In genomic region chr1:31934251-31934650, GRCh38 we compare ENCODE assay signal across 12 cellular contexts. TPM values are rescaled to one million over a fixed set of nuclear protein-coding genes. Genes with fewer than 3 reads are reported as not detected.
DNase-seq lines count a peak whose midpoint lies in the region; ATAC-seq lines count a peak whose summit lies in the region.
"Had no signal": no experiment of that assay in that cellular context is flagged by ENCODE, and none has a peak within 500 bp of the region (broad histone marks: within the 10 kb centered on the region; RNA-seq: fewer than 3 reads in every experiment).

No MANE protein-coding gene starts in this region.

- peak overlapping the region in 1 of 11 experiments; percentile 14; a peak in 1 of 22 replicates for H3K27ac ChIP-seq in BLaER1 treated with 17β-estradiol and CSF1 and Interleukin-3, amounts not matched to agents 10 nM and 100 nM

- no peak for DNase-seq in activated naive CD8-positive, alpha-beta T cell treated with anti-CD3 and anti-CD28 coated beads, Interleukin-2, amount 50 U/mL, for 24 hours
- DNase-seq in natural killer cell treated with Interleukin-12 subunit alpha and Interleukin-12 subunit beta and Interleukin-15 and Interleukin-18, amount 100 ng/mL, for 72 hours (ENCODE audit: low spot score), result no peak
- DNase-seq in A172 (ENCODE audit: low spot score) (no peak), NCI-H2107 (lab: John Stamatoyannopoulos, UW) (no peak), NOMO-1 treated with DMSO at 0.1 percent for 48 hours (lab: John Stamatoyannopoulos, UW; ENCODE audit: unreplicated experiment) (no peak)
- DNase-seq: cerebellar nuclear complex, DMS79 treated with DMSO at 0.1 percent for 48 hours, NCI-H526, pancreas had no signal

- no peak for ATAC-seq in activated naive CD8-positive, alpha-beta T cell treated with anti-CD3 and anti-CD28 coated beads, Interleukin-2, amount 50 U/mL, for 24 hours
- ATAC-seq in natural killer cell treated with Interleukin-12 subunit alpha and Interleukin-12 subunit beta and Interleukin-15 and Interleukin-18, amount 100 ng/mL, for 72 hours, result no peak
- no peak for ATAC-seq in GM18517 (IDR thresholded peaks at IDR 0.05; ENCODE audit: unreplicated experiment)
- ATAC-seq: pancreas had no signal

- H4K20me1 ChIP-seq in BLaER1 treated with 17β-estradiol and CSF1 and Interleukin-3, amounts not matched to agents 10 nM and 100 nM, result peaks cover 81 to 84% (median 83%) of the 10 kb centered on the region in 11 experiments

- peak overlapping the region in 2 of 10 experiments; percentile 88 to 97; a peak in 2 of 20 replicates for H3K4me3 ChIP-seq in BLaER1 treated with 17β-estradiol and CSF1 and Interleukin-3, amounts not matched to agents 10 nM and 100 nM
- H3K4me3 ChIP-seq: pancreas had no signal

- H3K9ac ChIP-seq in BLaER1 treated with 17β-estradiol and CSF1 and Interleukin-3, amounts not matched to agents 10 nM and 100 nM, result peak overlapping the region in 4 of 11 experiments; percentile 27 to 100 (median 98); a peak in 5 of 22 replicates

- H3K27me3 Mint-ChIP-seq in IgD-negative memory B cell, result peaks cover 2% of the 10 kb centered on the region
- no peaks in the 10 kb centered on the region for H3K27me3 Mint-ChIP-seq in activated naive CD8-positive, alpha-beta T cell treated with anti-CD3 and anti-CD28 coated beads, Interleukin-2, amount 50 U/mL, for 24 hours
- H3K27me3 Mint-ChIP-seq in natural killer cell treated with Interleukin-12 subunit alpha and Interleukin-12 subunit beta and Interleukin-15 and Interleukin-18, amount 100 ng/mL, for 72 hours, result no peaks in the 10 kb centered on the region

- H3K4me3 Mint-ChIP-seq in IgD-negative memory B cell, result peak overlapping the region; percentile 27 to 99 (median 92)
- peak overlapping the region; percentile 99 for H3K4me3 Mint-ChIP-seq in activated naive CD8-positive, alpha-beta T cell treated with anti-CD3 and anti-CD28 coated beads, Interleukin-2, amount 50 U/mL, for 24 hours
- H3K4me3 Mint-ChIP-seq in natural killer cell treated with Interleukin-12 subunit alpha and Interleukin-12 subunit beta and Interleukin-15 and Interleukin-18, amount 100 ng/mL, for 72 hours, result peak overlapping the region; percentile 100

- H3K4me1 ChIP-seq in BLaER1 treated with 17β-estradiol and CSF1 and Interleukin-3, amounts not matched to agents 10 nM and 100 nM, result peaks cover 80 to 86% (median 83%) of the 10 kb centered on the region in 10 experiments

- peaks cover 9% of the 10 kb centered on the region for H3K36me3 Mint-ChIP-seq in IgD-negative memory B cell
- H3K36me3 Mint-ChIP-seq in activated naive CD8-positive, alpha-beta T cell treated with anti-CD3 and anti-CD28 coated beads, Interleukin-2, amount 50 U/mL, for 24 hours (ENCODE audit: low read depth), result peaks cover 40% of the 10 kb centered on the region
- H3K36me3 Mint-ChIP-seq in natural killer cell treated with Interleukin-12 subunit alpha and Interleukin-12 subunit beta and Interleukin-15 and Interleukin-18, amount 100 ng/mL, for 72 hours, result peaks cover 40% of the 10 kb centered on the region

- H3K4me1 Mint-ChIP-seq in IgD-negative memory B cell, result peaks cover 53 to 64% (median 56%) of the 10 kb centered on the region in 3 donors
- H3K4me1 Mint-ChIP-seq in activated naive CD8-positive, alpha-beta T cell treated with anti-CD3 and anti-CD28 coated beads, Interleukin-2, amount 50 U/mL, for 24 hours, result peaks cover 83% of the 10 kb centered on the region
- peaks cover 66 to 77% of the 10 kb centered on the region in 2 donors for H3K4me1 Mint-ChIP-seq in natural killer cell treated with Interleukin-12 subunit alpha and Interleukin-12 subunit beta and Interleukin-15 and Interleukin-18, amount 100 ng/mL, for 72 hours (ENCODE audit: low read depth in 2 of 2)

- no peaks in the 10 kb centered on the region for H3K9me3 Mint-ChIP-seq in IgD-negative memory B cell
- H3K9me3 Mint-ChIP-seq in activated naive CD8-positive, alpha-beta T cell treated with anti-CD3 and anti-CD28 coated beads, Interleukin-2, amount 50 U/mL, for 24 hours, result no peaks in the 10 kb centered on the region
- no peaks in the 10 kb centered on the region for H3K9me3 Mint-ChIP-seq in natural killer cell treated with Interleukin-12 subunit alpha and Interleukin-12 subunit beta and Interleukin-15 and Interleukin-18, amount 100 ng/mL, for 72 hours

- peak overlapping the region in 2 of 3 donors; percentile 94 to 96 for H3K27ac Mint-ChIP-seq in IgD-negative memory B cell
- peak overlapping the region; percentile 95 for H3K27ac Mint-ChIP-seq in activated naive CD8-positive, alpha-beta T cell treated with anti-CD3 and anti-CD28 coated beads, Interleukin-2, amount 50 U/mL, for 24 hours
- peak overlapping the region; percentile 88 to 91 for H3K27ac Mint-ChIP-seq in natural killer cell treated with Interleukin-12 subunit alpha and Interleukin-12 subunit beta and Interleukin-15 and Interleukin-18, amount 100 ng/mL, for 72 hours

- peak overlapping the region; percentile 43 to 99 (median 88) for H3K4me2 ChIP-seq in BLaER1 treated with 17β-estradiol and CSF1 and Interleukin-3, amounts not matched to agents 10 nM and 100 nM

- H3K36me3 ChIP-seq in BLaER1 treated with 17β-estradiol and CSF1 and Interleukin-3, amounts not matched to agents 10 nM and 100 nM, result peaks cover 0 to 28% (median 8%) of the 10 kb centered on the region in 11 experiments; a peak in 10 of 22 replicates
- H3K36me3 ChIP-seq: pancreas had no signal

- no peaks in the 10 kb centered on the region for H3K9me3 ChIP-seq in BLaER1 treated with 17β-estradiol and CSF1 and Interleukin-3, amounts not matched to agents 10 nM and 100 nM (replicated peaks in 1 of 11)
- H3K9me3 ChIP-seq: pancreas had no signal

- H3K27me3 ChIP-seq in BLaER1 treated with 17β-estradiol and CSF1 and Interleukin-3, amounts not matched to agents 10 nM and 100 nM, result no peaks in the 10 kb centered on the region
- H3K27me3 ChIP-seq: pancreas had no signal

RNA-seq across cellular contexts. Expression of gene PTP4A2, which starts 3.9 kb away (rescaled TPM):
- 216 TPM for polyA plus RNA-seq in IgD-negative memory B cell
- 100 to 1,000 TPM; 409 to 770 TPM for total RNA-seq in natural killer cell treated with Interleukin-12 subunit alpha and Interleukin-12 subunit beta and Interleukin-15 and Interleukin-18, amount 100 ng/mL, for 72 hours
- 207 and 289 TPM in 2 replicates for total RNA-seq in A172 (2014; rRNA removed; shearing (Covaris generic))
